ENCODE assay signal across 10 cellular contexts in genomic region chr10:34102237-34102673, GRCh38.
DNase-seq lines count a peak whose midpoint lies in the region; ATAC-seq, FAIRE-seq and TF ChIP-seq lines count a peak whose summit lies in the region.
"Had no signal": no experiment of that assay in that cellular context is flagged by ENCODE, and none has a peak within 500 bp of the region (broad histone marks: within the 10 kb centered on the region; RNA-seq: fewer than 3 reads in every experiment).

No MANE protein-coding gene starts in this region.

- H3K4me3 ChIP-seq in AG04450 (ENCODE audit: low read depth, low read length) (0 out of 2 replicates have a peak overlapping the region, but pooled peaks have one; percentile 1), ascending aorta (peak overlapping the region in 1 of 2 donors; percentile 44), ovary (no peak overlapping the region)

- intact Hi-C loops in ascending aorta (cut with DNase I) = loop anchor here (10.0 kb wide), 1 partner anchor 767 kb away; the partner anchor contains the start of gene NRP1
- intact Hi-C loops in left cardiac atrium (cut with DNase I) = no loop called here
- intact Hi-C loops in ovary (cut with DNase I) = no loop called here

- ATAC-seq in left cardiac atrium = peak; percentile 93 to 97
- no peak for ATAC-seq in HG02970 (IDR thresholded peaks at IDR 0.05; ENCODE audit: low FRiP score, unreplicated experiment)

- FAIRE-seq in GM12892 (lab: Jason Lieb, UNC) = no peak

- H3K4me1 ChIP-seq in ascending aorta = peaks cover 7 to 33% of the 10 kb centered on the region in 2 donors
- peaks cover 24% of the 10 kb centered on the region for H3K4me1 ChIP-seq in ovary (ENCODE audit: insufficient read depth)

- H3K27ac ChIP-seq in AG04450 (ENCODE audit: low read depth, low read length) (peak overlapping the region; percentile 90), ascending aorta (peak overlapping the region; percentile 84 to 85), ovary (peak overlapping the region; percentile 21 to 69)

- no peak for TF ChIP-seq EP300 in ovary (IDR thresholded peaks at IDR 0.05)

- DNase-seq in AG04450 (ENCODE audit: low read depth, low spot score) (no peak), ascending aorta (ENCODE audit: low spot score in 2 of 2) (peak in 1 of 2 donors; percentile 86), left cardiac atrium (peak; percentile 80), ovary (peak; percentile 64 to 75 (median 68)), GM12892 (ENCODE audit: insufficient read length) (no peak), COR-L47 (lab: John Stamatoyannopoulos, UW) (no peak), HuH-7.5 (ENCODE audit: low spot score) (no peak)
- DNase-seq: effector CD4-positive, alpha-beta T cell; stimulated activated CD4-positive, alpha-beta T cell treated with anti-CD3 and anti-CD28 coated beads, Interleukin-4, amount 100 ng/mL, for 1 hour had no signal

- WGBS in ovary, 3 donors = 10 to 16% (median 13%) methylated on average over 15 of the region's 15 CpGs

- TF ChIP-seq POLR2A in ovary (IDR thresholded peaks at IDR 0.05) (peak; percentile 9), GM12892 (IDR thresholded peaks at IDR 0.05; ENCODE audit: low read depth, low read length) (no peak)

- no peak for TF ChIP-seq CTCF in AG04450 (IDR thresholded peaks at IDR 0.05; ENCODE audit: low read depth, low read length)
- TF ChIP-seq CTCF in ascending aorta (IDR thresholded peaks at IDR 0.05) = no peak
- TF ChIP-seq CTCF in ovary (IDR thresholded peaks at IDR 0.05) = no peak

- no peaks in the 10 kb centered on the region for H3K27me3 ChIP-seq in AG04450 (ENCODE audit: control insufficient read depth, insufficient read depth, low read length)
- no peaks in the 10 kb centered on the region for H3K27me3 ChIP-seq in ascending aorta
- H3K27me3 ChIP-seq in ovary = no peaks in the 10 kb centered on the region

- H3K36me3 ChIP-seq in ascending aorta (no peaks in the 10 kb centered on the region), ovary (no peaks in the 10 kb centered on the region)

- CTCF ChIA-PET in AG04450 (lab: Charles Lee) = interaction anchor here (0.6 to 1.1 kb wide), 2 partner anchors 44 to 769 kb away, joined by 3 read pairs; no protein-coding TSS in a partner anchor

- POLR2A ChIA-PET in AG04450 (lab: Yijun Ruan, JAX) = interaction anchor here (0.6 to 1.4 kb wide), 4 partner anchors 84 to 690 kb away, joined by 3 to 7 read pairs (median 4); no protein-coding TSS in a partner anchor

- H3K9me3 ChIP-seq in AG04450 (ENCODE audit: control insufficient read depth, insufficient read depth, low read length) = peaks cover 4% of the 10 kb centered on the region; the same call in 1 of the 2 replicates
- H3K9me3 ChIP-seq in ascending aorta = no peaks in the 10 kb centered on the region
- H3K9me3 ChIP-seq in ovary = no peaks in the 10 kb centered on the region

Comparison
In these comparisons a context has a peak if more than half of its experiments do, and no peak if none do; other contexts are left out.
1. DNase-seq: peak in left cardiac atrium (single experiment) and ovary (5 of 5); none in AG04450 (single experiment), GM12892 (single experiment), COR-L47 (single experiment) and HuH-7.5 (single experiment).
2. Peak in every context shown above with its lines, with median percentiles within 50 percentile points of each other: H3K27ac ChIP-seq.